ENCODE assay signal across 21 cellular contexts in genomic region chr11:65131417-65131776, GRCh38. TPM values are rescaled to one million over a fixed set of nuclear protein-coding genes. Genes with fewer than 3 reads are reported as not detected.
DNase-seq lines count a peak whose midpoint lies in the region; ATAC-seq and TF ChIP-seq lines count a peak whose summit lies in the region.
"Had no signal": no experiment of that assay in that cellular context is flagged by ENCODE, and none has a peak within 500 bp of the region (broad histone marks: within the 10 kb centered on the region; RNA-seq: fewer than 3 reads in every experiment).

No MANE protein-coding gene starts in this region.

- WGBS in prostate gland = 84% methylated on average over 3 of the region's 3 CpGs

- peak overlapping the region; percentile 15 for H3K4me3 Mint-ChIP-seq in activated naive CD4-positive, alpha-beta T cell treated with anti-CD3 and anti-CD28 coated beads, Interleukin-2, amount 10 ng/mL, durations not matched to agents 7 days and 5 days
- H3K4me3 Mint-ChIP-seq in IgD-negative memory B cell = peak overlapping the region; percentile 97 to 99 (median 98)
- H3K4me3 Mint-ChIP-seq in chondrocyte (ENCODE audit: unreplicated experiment) = no peak overlapping the region
- peak overlapping the region; percentile 94 for H3K4me3 Mint-ChIP-seq in stimulated activated memory B cell treated with anti-CD40 and anti-IgM and Interleukin-4, amounts not matched to agents 10 μg/mL and 1 μg/mL and 100 μg/mL, for 72 hours
- H3K4me3 Mint-ChIP-seq: GM23338 had no signal

- ATAC-seq in stimulated activated memory B cell treated with anti-CD40 and anti-IgM and Interleukin-4, amounts not matched to agents 10 μg/mL and 1 μg/mL and 100 μg/mL, for 72 hours = no peak
- ATAC-seq in HG03457 (IDR thresholded peaks at IDR 0.05; ENCODE audit: unreplicated experiment) = no peak
- ATAC-seq in HG03135 (IDR thresholded peaks at IDR 0.05; ENCODE audit: unreplicated experiment) = no peak
- ATAC-seq: esophagus mucosa, gastrocnemius medialis, GM23338 had no signal

- intact Hi-C loops in prostate gland (cut with DNase I) = no loop called here

- no peak overlapping the region for H3K4me3 ChIP-seq in prostate gland
- H3K4me3 ChIP-seq: gastrocnemius medialis, GM23338, SJCRH30, smooth muscle cell had no signal

- H3K27me3 Mint-ChIP-seq in activated naive CD4-positive, alpha-beta T cell treated with anti-CD3 and anti-CD28 coated beads, Interleukin-2, amount 10 ng/mL, durations not matched to agents 7 days and 5 days = no peaks in the 10 kb centered on the region
- H3K27me3 Mint-ChIP-seq in IgD-negative memory B cell (no peaks in the 10 kb centered on the region), chondrocyte (ENCODE audit: low read depth) (no peaks in the 10 kb centered on the region)
- no peaks in the 10 kb centered on the region for H3K27me3 Mint-ChIP-seq in stimulated activated memory B cell treated with anti-CD40 and anti-IgM and Interleukin-4, amounts not matched to agents 10 μg/mL and 1 μg/mL and 100 μg/mL, for 72 hours
- H3K27me3 Mint-ChIP-seq: CD4-positive, alpha-beta memory T cell had no signal

- no peak for TF ChIP-seq POLR2A in prostate gland (IDR thresholded peaks at IDR 0.05)

- H3K27me3 ChIP-seq in prostate gland (replicated peaks; ENCODE audit: insufficient read depth) = no peaks in the 10 kb centered on the region
- H3K27me3 ChIP-seq: gastrocnemius medialis, SJCRH30 had no signal

- H3K36me3 Mint-ChIP-seq in activated naive CD4-positive, alpha-beta T cell treated with anti-CD3 and anti-CD28 coated beads, Interleukin-2, amount 10 ng/mL, durations not matched to agents 7 days and 5 days = peaks cover 35% of the 10 kb centered on the region
- peaks cover 10% of the 10 kb centered on the region for H3K36me3 Mint-ChIP-seq in IgD-negative memory B cell
- peaks cover 9% of the 10 kb centered on the region for H3K36me3 Mint-ChIP-seq in chondrocyte (ENCODE audit: low read depth)
- H3K36me3 Mint-ChIP-seq in stimulated activated memory B cell treated with anti-CD40 and anti-IgM and Interleukin-4, amounts not matched to agents 10 μg/mL and 1 μg/mL and 100 μg/mL, for 72 hours = peaks cover 60% of the 10 kb centered on the region

- H3K27ac ChIP-seq in prostate gland = no peak overlapping the region
- H3K27ac ChIP-seq: SJCRH30 had no signal

- no peak for DNase-seq in activated naive CD4-positive, alpha-beta T cell treated with anti-CD3 and anti-CD28 coated beads, Interleukin-2, amount 10 ng/mL, durations not matched to agents 7 days and 5 days
- no peak for DNase-seq in activated naive CD4-positive, alpha-beta T cell (lab: John Stamatoyannopoulos, UW)
- DNase-seq in chondrocyte (ENCODE audit: low spot score) (peak; percentile 35), prostate gland (ENCODE audit: low spot score) (no peak)
- DNase-seq: activated effector memory CD4-positive, alpha-beta T cell treated with Interleukin-2 at 50 U/mL for 16 hours; amygdala; CD4-positive, alpha-beta memory T cell; gastrocnemius medialis; Kasumi-1; mesendoderm; NCI-H1417; NCI-H2171; SJCRH30; stimulated activated CD4-positive, alpha-beta T cell treated with anti-CD3 and anti-CD28 coated beads, Interleukin-4, amount 100 ng/mL, for 4 hours had no signal

- no peak for TF ChIP-seq CTCF in chondrocyte (IDR thresholded peaks at IDR 0.05)
- TF ChIP-seq CTCF in prostate gland (IDR thresholded peaks at IDR 0.05) = no peak

- peaks cover 21 to 37% of the 10 kb centered on the region in 2 donors for H3K36me3 ChIP-seq in prostate gland

- H3K27ac Mint-ChIP-seq in activated naive CD4-positive, alpha-beta T cell treated with anti-CD3 and anti-CD28 coated beads, Interleukin-2, amount 10 ng/mL, durations not matched to agents 7 days and 5 days = no peak overlapping the region
- H3K27ac Mint-ChIP-seq in IgD-negative memory B cell (peak overlapping the region; percentile 47 to 100 (median 99)), chondrocyte (ENCODE audit: unreplicated experiment) (no peak overlapping the region)
- peak overlapping the region; percentile 98 for H3K27ac Mint-ChIP-seq in stimulated activated memory B cell treated with anti-CD40 and anti-IgM and Interleukin-4, amounts not matched to agents 10 μg/mL and 1 μg/mL and 100 μg/mL, for 72 hours
- H3K27ac Mint-ChIP-seq: GM23338 had no signal

- H3K9me3 Mint-ChIP-seq in activated naive CD4-positive, alpha-beta T cell treated with anti-CD3 and anti-CD28 coated beads, Interleukin-2, amount 10 ng/mL, durations not matched to agents 7 days and 5 days = no peaks in the 10 kb centered on the region
- H3K9me3 Mint-ChIP-seq in IgD-negative memory B cell (no peaks in the 10 kb centered on the region), chondrocyte (ENCODE audit: low read depth) (no peaks in the 10 kb centered on the region)
- H3K9me3 Mint-ChIP-seq in stimulated activated memory B cell treated with anti-CD40 and anti-IgM and Interleukin-4, amounts not matched to agents 10 μg/mL and 1 μg/mL and 100 μg/mL, for 72 hours = no peaks in the 10 kb centered on the region
- H3K9me3 Mint-ChIP-seq: GM23338 had no signal

- H3K9me3 ChIP-seq in prostate gland = no peaks in the 10 kb centered on the region
- H3K9me3 ChIP-seq: gastrocnemius medialis, SJCRH30 had no signal

- H3K4me1 ChIP-seq in prostate gland (replicated peaks) = peaks cover 7% of the 10 kb centered on the region

- H3K4me1 Mint-ChIP-seq in activated naive CD4-positive, alpha-beta T cell treated with anti-CD3 and anti-CD28 coated beads, Interleukin-2, amount 10 ng/mL, durations not matched to agents 7 days and 5 days = peaks cover 34% of the 10 kb centered on the region
- peaks cover 30 to 35% (median 30%) of the 10 kb centered on the region in 3 donors for H3K4me1 Mint-ChIP-seq in IgD-negative memory B cell
- peaks cover 25% of the 10 kb centered on the region for H3K4me1 Mint-ChIP-seq in chondrocyte (ENCODE audit: low read depth)
- peaks cover 85% of the 10 kb centered on the region for H3K4me1 Mint-ChIP-seq in stimulated activated memory B cell treated with anti-CD40 and anti-IgM and Interleukin-4, amounts not matched to agents 10 μg/mL and 1 μg/mL and 100 μg/mL, for 72 hours

- CTCF ChIA-PET in activated naive CD4-positive, alpha-beta T cell treated with anti-CD3 and anti-CD28 coated beads, Interleukin-2, amount 10 ng/mL, durations not matched to agents 7 days and 5 days (lab: Charles Lee) = interaction anchor here (0.7 kb wide), 1 partner anchor 378 kb away, joined by 3 read pairs; no protein-coding TSS in a partner anchor

RNA-seq across cellular contexts. Expression of gene SYVN1, which starts 2.9 kb away (rescaled TPM):
- polyA plus RNA-seq in IgD-negative memory B cell = 61.2 TPM
- total RNA-seq in chondrocyte (47.5 to 53.5 TPM (median 49.2 TPM) in 3 replicates), prostate gland (100 to 1,000 TPM in 1 of 2 donors, 10 to 100 TPM in 1; 89.7 to 108 TPM)

RNA-seq across cellular contexts. Expression of gene MRPL49, which starts 9.3 kb away (rescaled TPM):
- 95.5 TPM for polyA plus RNA-seq in IgD-negative memory B cell
- total RNA-seq in chondrocyte = 37.2 to 43.2 TPM (median 40.5 TPM) in 3 replicates
- total RNA-seq in prostate gland = 100 to 1,000 TPM in 1 of 2 donors, 10 to 100 TPM in 1; 99.9 to 113 TPM

RNA-seq across cellular contexts. Expression of gene FAU, which starts 9.5 kb away (rescaled TPM):
- 1,422 TPM for polyA plus RNA-seq in IgD-negative memory B cell
- 506 to 669 TPM (median 519 TPM) in 3 replicates for total RNA-seq in chondrocyte
- 100 to 1,000 TPM; 654 to 691 TPM for total RNA-seq in prostate gland

RNA-seq across cellular contexts. Expression of gene ZNHIT2, which starts 13.9 kb away (rescaled TPM):
- 20.2 TPM for polyA plus RNA-seq in IgD-negative memory B cell
- total RNA-seq in chondrocyte (7.9 to 8.7 TPM (median 7.9 TPM) in 3 replicates), prostate gland (10 to 100 TPM; 32.7 to 37.8 TPM)

RNA-seq across cellular contexts. Expression of gene TM7SF2, which starts 19.7 kb away (rescaled TPM):
- 18.2 TPM for polyA plus RNA-seq in IgD-negative memory B cell
- total RNA-seq in chondrocyte (10.3 to 14.4 TPM (median 10.7 TPM) in 3 replicates), prostate gland (100 to 1,000 TPM in 1 of 2 donors, 10 to 100 TPM in 1; 73.9 to 185 TPM)

Comparison
In these comparisons a context has a peak if more than half of its experiments do, and no peak if none do; other contexts are left out.
1. H3K27ac Mint-ChIP-seq: peak in IgD-negative memory B cell (3 of 3) and stimulated activated memory B cell treated with anti-CD40 and anti-IgM and Interleukin-4, amounts not matched to agents 10 μg/mL and 1 μg/mL and 100 μg/mL, for 72 hours (single experiment); none in activated naive CD4-positive, alpha-beta T cell treated with anti-CD3 and anti-CD28 coated beads, Interleukin-2, amount 10 ng/mL, durations not matched to agents 7 days and 5 days (single experiment) and chondrocyte (single experiment).